8 cellular contexts compared by ENCODE assay signal in the genomic region with DNA sequence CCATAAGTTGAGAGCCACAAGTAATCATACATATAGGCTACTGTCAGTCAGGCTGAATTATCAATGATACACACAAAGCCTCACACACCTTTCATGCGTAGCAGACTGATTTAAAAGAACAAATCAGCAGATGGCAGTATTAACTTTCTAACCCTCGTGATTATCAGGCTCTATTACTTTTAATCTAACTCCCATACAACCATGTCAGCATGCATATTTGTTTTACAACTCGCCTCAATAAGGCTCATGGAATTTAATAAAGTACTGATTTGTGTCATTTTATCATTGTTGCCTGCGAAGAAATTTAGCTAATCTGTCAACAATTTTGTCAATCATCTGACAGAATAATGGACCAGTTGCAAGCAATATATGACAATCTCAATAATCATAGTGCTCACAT.
DNase-seq lines count a peak whose midpoint lies in the region; ATAC-seq and TF ChIP-seq lines count a peak whose summit lies in the region.

No MANE protein-coding gene starts in this region.

- H3K4me3 ChIP-seq in HCT116 (replicated peaks in 1 of 2; ENCODE audit: low read depth in 1 of 2, low read length in 2 of 2) (no peak overlapping the region), Peyer's patch (no peak overlapping the region), thyroid gland (replicated peaks in 1 of 3) (no peak overlapping the region), suprapubic skin (no peak overlapping the region)

- H3K9me3 ChIP-seq in HCT116 (ENCODE audit: control insufficient read depth in 1 of 2, insufficient read depth in 1 of 2, low read depth in 1 of 2, low read length in 2 of 2) = no peaks in the 10 kb centered on the region
- H3K9me3 ChIP-seq in Peyer's patch = no peaks in the 10 kb centered on the region
- H3K9me3 ChIP-seq in thyroid gland = no peaks in the 10 kb centered on the region
- no peaks in the 10 kb centered on the region for H3K9me3 ChIP-seq in suprapubic skin

- H3K36me3 ChIP-seq in HCT116 (ENCODE audit: control insufficient read depth in 1 of 2, insufficient read depth in 2 of 2, low read length in 2 of 2) = 0 out of 4 replicates have a peak, but pooled peaks cover 0 to 5% of the 10 kb centered on the region in 2 experiments
- peaks cover 0 to 17% (median 0%) of the 10 kb centered on the region in 3 donors for H3K36me3 ChIP-seq in Peyer's patch
- peaks cover 0 to 8% of the 10 kb centered on the region in 2 donors for H3K36me3 ChIP-seq in thyroid gland
- peaks cover 19% of the 10 kb centered on the region for H3K36me3 ChIP-seq in suprapubic skin

- H4K20me1 ChIP-seq in HCT116 (ENCODE audit: insufficient read depth) = peaks cover 4% of the 10 kb centered on the region; the same call in 1 of the 2 replicates

- RAD21 ChIA-PET in HCT116 (lab: Charles Lee; ENCODE audit: low non-redundant PET in 1 of 2, low total read pairs in 2 of 2, uncharacterized antibody in 2 of 2, unreplicated experiment in 2 of 2) = no interaction called here

- TF ChIP-seq EP300 in suprapubic skin (IDR thresholded peaks at IDR 0.05) = no peak

- ATAC-seq in HCT116 (peak; percentile 66), foreskin keratinocyte (no peak)

- peaks cover 15 to 19% of the 10 kb centered on the region in 2 experiments for H3K4me1 ChIP-seq in HCT116 (ENCODE audit: control insufficient read depth in 1 of 2, insufficient read depth in 2 of 2, low read length in 2 of 2)
- no peaks in the 10 kb centered on the region for H3K4me1 ChIP-seq in Peyer's patch
- peaks cover 14% of the 10 kb centered on the region for H3K4me1 ChIP-seq in foreskin keratinocyte
- H3K4me1 ChIP-seq in thyroid gland = no peaks in the 10 kb centered on the region
- no peaks in the 10 kb centered on the region for H3K4me1 ChIP-seq in suprapubic skin

- DNase-seq in AG08396 (ENCODE audit: low spot score) (peak; percentile 20), HCT116 (ENCODE audit: low read depth, low spot score) (peak; percentile 8), Peyer's patch (no peak), foreskin keratinocyte (peak in 1 of 2 donors; percentile 27), thyroid gland (no peak), suprapubic skin (ENCODE audit: low spot score in 2 of 2) (no peak), SKM-1 (lab: John Stamatoyannopoulos, UW; ENCODE audit: unreplicated experiment) (no peak)
- no peak for DNase-seq in stimulated activated CD4-positive, alpha-beta T cell treated with anti-CD3 and anti-CD28 coated beads, Interleukin-12 subunit alpha, Interleukin-12 subunit beta, amount 100 ng/mL, for 4 hours

- BruUV-seq in HCT116 (replicated peaks; lab: Mats Ljungman, UMichigan) = no TSS peak

- no peaks in the 10 kb centered on the region for H3K9me2 ChIP-seq in HCT116 (ENCODE audit: insufficient read depth)

- TF ChIP-seq RAD21 in HCT116 (IDR thresholded peaks at IDR 0.05; ENCODE audit: low read depth) = peak; percentile 86

- CTCF ChIA-PET in HCT116 (lab: Charles Lee) = interaction anchor here (0.9 to 1.9 kb wide), 2 partner anchors 293 to 302 kb away, joined by 4 to 6 read pairs; no protein-coding TSS in a partner anchor

- WGBS in thyroid gland, 2 donors = 58 to 69% methylated on average over 4 of the region's 4 CpGs
- 34% methylated on average over 4 of the region's 4 CpGs for WGBS in suprapubic skin

- intact Hi-C loops in HCT116 (cut with micrococcal nuclease) (loop anchor here (1.0 to 5.0 kb wide), 2 partner anchors 293 to 656 kb away; no protein-coding TSS in a partner anchor), thyroid gland (cut with DNase I) (loop anchor here (5.0 kb wide), 1 partner anchor 296 kb away; no protein-coding TSS in a partner anchor)

- H3K27ac ChIP-seq in HCT116 (ENCODE audit: low read depth, low read length) (no peak overlapping the region), Peyer's patch (no peak overlapping the region), foreskin keratinocyte (no peak overlapping the region), thyroid gland (no peak overlapping the region), suprapubic skin (no peak overlapping the region)

- no peak overlapping the region for H3K9ac ChIP-seq in HCT116 (ENCODE audit: low read length)

- H3K79me2 ChIP-seq in HCT116 (ENCODE audit: insufficient read depth, low read length) = no peaks in the 10 kb centered on the region

- no peak overlapping the region for H2AFZ ChIP-seq in HCT116 (ENCODE audit: low read depth, low read length, poor library complexity, severe bottlenecking)

- TF ChIP-seq CTCF in HCT116 (IDR thresholded peaks at IDR 0.05 in 2 of 3, conservative IDR thresholded peaks at IDR 0.05 in 1 of 3; ENCODE audit: borderline replicate concordance in 1 of 3, insufficient read depth in 1 of 3, low read depth in 2 of 3, low read length in 2 of 3) = peak; percentile 10 to 70 (median 52); a peak in 4 of 6 replicates
- TF ChIP-seq CTCF in Peyer's patch (IDR thresholded peaks at IDR 0.05) = peak in 4 of 6 experiments; percentile 12 to 62 (median 52)
- peak; percentile 73 for TF ChIP-seq CTCF in foreskin keratinocyte (conservative IDR thresholded peaks at IDR 0.05)
- peak in 3 of 6 experiments; percentile 34 to 41 (median 38) for TF ChIP-seq CTCF in thyroid gland (IDR thresholded peaks at IDR 0.05)
- no peak for TF ChIP-seq CTCF in suprapubic skin (IDR thresholded peaks at IDR 0.05)

- TF ChIP-seq POLR2A in HCT116 (IDR thresholded peaks at IDR 0.05; ENCODE audit: borderline replicate concordance, extremely low read depth, insufficient read depth, insufficient read length) = no peak
- no peak for TF ChIP-seq POLR2A in Peyer's patch (IDR thresholded peaks at IDR 0.05)
- no peak for TF ChIP-seq POLR2A in thyroid gland (IDR thresholded peaks at IDR 0.05)
- TF ChIP-seq POLR2A in suprapubic skin (IDR thresholded peaks at IDR 0.05) = no peak

- no peaks in the 10 kb centered on the region for H3K27me3 ChIP-seq in HCT116 (ENCODE audit: insufficient read depth, low read length)
- H3K27me3 ChIP-seq in Peyer's patch = no peaks in the 10 kb centered on the region
- H3K27me3 ChIP-seq in foreskin keratinocyte = no peaks in the 10 kb centered on the region
- no peaks in the 10 kb centered on the region for H3K27me3 ChIP-seq in thyroid gland
- no peaks in the 10 kb centered on the region for H3K27me3 ChIP-seq in suprapubic skin

- H3K4me2 ChIP-seq in HCT116 (ENCODE audit: low read length) = no peak overlapping the region

- POLR2A ChIA-PET in HCT116 (lab: Charles Lee) = no interaction called here

TF ChIP-seq in HCT116, 20 proteins besides CTCF, POLR2A, EP300 and RAD21:
- TF ChIP-seq REST (IDR thresholded peaks at IDR 0.05; ENCODE audit: low read depth) = no peak

Comparison
In these comparisons a context has a peak if more than half of its experiments do, and no peak if none do; other contexts are left out.
1. DNase-seq: peak in AG08396 (single experiment) and HCT116 (single experiment); none in Peyer's patch (0 of 3), stimulated activated CD4-positive, alpha-beta T cell treated with anti-CD3 and anti-CD28 coated beads, Interleukin-12 subunit alpha, Interleukin-12 subunit beta, amount 100 ng/mL, for 4 hours (single experiment), thyroid gland (0 of 2), suprapubic skin (0 of 2) and SKM-1 (single experiment).
2. CTCF ChIP-seq: peak in HCT116 (3 of 3), Peyer's patch (4 of 6) and foreskin keratinocyte (single experiment); none in suprapubic skin (0 of 2).